Comparison of ENCODE assay signal across 28 cellular contexts in genomic region chr1:61100578-61100977, GRCh38.
"Had no signal": no experiment of that assay in that cellular context is flagged by ENCODE, and none has a peak within 500 bp of the region (broad histone marks: within the 10 kb centered on the region; RNA-seq: fewer than 3 reads in every experiment).

No MANE protein-coding gene starts in this region.

- H3K27ac ChIP-seq: hepatocyte, pancreas, prostate gland had no signal

- H3K27ac Mint-ChIP-seq: stimulated activated naive B cell treated with anti-CD40 and anti-IgM and Interleukin-4, amounts not matched to agents 10 μg/mL and 1 μg/mL and 100 μg/mL, for 72 hours had no signal

- H3K36me3 Mint-ChIP-seq: stimulated activated naive B cell treated with anti-CD40 and anti-IgM and Interleukin-4, amounts not matched to agents 10 μg/mL and 1 μg/mL and 100 μg/mL, for 72 hours had no signal

- H3K4me2 ChIP-seq: hepatocyte had no signal

- H3K27me3 Mint-ChIP-seq: naive thymus-derived CD8-positive, alpha-beta T cell had no signal

- H3K9me3 ChIP-seq: heart right ventricle, lower lobe of right lung, pancreas, prostate gland, stomach, suprapubic skin, thoracic aorta, tibial artery, vagina had no signal

- H3K4me3 ChIP-seq: hepatocyte, pancreas, prostate gland, skin epidermis had no signal

- H3K9me3 Mint-ChIP-seq: naive thymus-derived CD8-positive, alpha-beta T cell; nephron; neural crest cell; stimulated activated naive B cell treated with anti-CD40 and anti-IgM and Interleukin-4, amounts not matched to agents 10 μg/mL and 1 μg/mL and 100 μg/mL, for 72 hours had no signal

- H3K4me1 Mint-ChIP-seq: stimulated activated naive B cell treated with anti-CD40 and anti-IgM and Interleukin-4, amounts not matched to agents 10 μg/mL and 1 μg/mL and 100 μg/mL, for 72 hours had no signal

- ATAC-seq: left cardiac atrium; left lobe of liver; lower lobe of right lung; naive thymus-derived CD8-positive, alpha-beta T cell; pancreas; stimulated activated naive B cell treated with anti-CD40 and anti-IgM and Interleukin-4, amounts not matched to agents 10 μg/mL and 1 μg/mL and 100 μg/mL, for 72 hours; stimulated activated naive CD8-positive, alpha-beta T cell treated with anti-CD3 and anti-CD28 coated beads, Interleukin-15, Interleukin-2, amounts not matched to agents 100 U/mL and 50 U/mL, for 24 hours had no signal

- H3K36me3 ChIP-seq: heart right ventricle, lower lobe of right lung, pancreas, prostate gland, stomach, suprapubic skin, thoracic aorta, tibial artery, vagina had no signal

- H3K27me3 ChIP-seq: heart right ventricle, hepatocyte, pancreas, stomach, suprapubic skin, tibial artery, vagina had no signal

- FAIRE-seq: keratinocyte, pancreas had no signal

- H2AFZ ChIP-seq: hepatocyte had no signal

- H3K4me3 Mint-ChIP-seq: naive thymus-derived CD8-positive, alpha-beta T cell; neural crest cell; stimulated activated naive B cell treated with anti-CD40 and anti-IgM and Interleukin-4, amounts not matched to agents 10 μg/mL and 1 μg/mL and 100 μg/mL, for 72 hours had no signal

- DNase-seq: heart right ventricle; kidney glomerular epithelial cell; left cardiac atrium; lower lobe of right lung; mammary epithelial cell; mesenchymal stem cell; naive thymus-derived CD8-positive, alpha-beta T cell; nucleus accumbens; pancreas; stimulated activated CD4-positive, alpha-beta T cell treated with anti-CD3 and anti-CD28 coated beads, Interleukin-12 subunit alpha, Interleukin-12 subunit beta, amount 100 ng/mL, for 4 hours; stimulated activated CD4-positive, alpha-beta T cell treated with anti-CD3 and anti-CD28 coated beads, Interleukin-15, amount 100 ng/mL, for 24 hours; stimulated activated CD4-positive, alpha-beta T cell treated with anti-CD3 and anti-CD28 coated beads, Interleukin-2, amount 100 ng/mL, for 24 hours; stimulated activated CD4-positive, alpha-beta T cell treated with anti-CD3 and anti-CD28 coated beads, Interleukin-4, amount 100 ng/mL, for 1 hour; stimulated activated naive B cell treated with anti-CD40 and anti-IgM and Interleukin-4, amounts not matched to agents 10 μg/mL and 1 μg/mL and 100 μg/mL, for 72 hours; stimulated activated naive CD8-positive, alpha-beta T cell treated with anti-CD3 and anti-CD28 coated beads, Interleukin-15, Interleukin-2, amounts not matched to agents 100 U/mL and 50 U/mL, for 24 hours; stomach; tibial artery; trophoblast cell had no signal
